11 cellular contexts compared by ENCODE assay signal in the genomic region with DNA sequence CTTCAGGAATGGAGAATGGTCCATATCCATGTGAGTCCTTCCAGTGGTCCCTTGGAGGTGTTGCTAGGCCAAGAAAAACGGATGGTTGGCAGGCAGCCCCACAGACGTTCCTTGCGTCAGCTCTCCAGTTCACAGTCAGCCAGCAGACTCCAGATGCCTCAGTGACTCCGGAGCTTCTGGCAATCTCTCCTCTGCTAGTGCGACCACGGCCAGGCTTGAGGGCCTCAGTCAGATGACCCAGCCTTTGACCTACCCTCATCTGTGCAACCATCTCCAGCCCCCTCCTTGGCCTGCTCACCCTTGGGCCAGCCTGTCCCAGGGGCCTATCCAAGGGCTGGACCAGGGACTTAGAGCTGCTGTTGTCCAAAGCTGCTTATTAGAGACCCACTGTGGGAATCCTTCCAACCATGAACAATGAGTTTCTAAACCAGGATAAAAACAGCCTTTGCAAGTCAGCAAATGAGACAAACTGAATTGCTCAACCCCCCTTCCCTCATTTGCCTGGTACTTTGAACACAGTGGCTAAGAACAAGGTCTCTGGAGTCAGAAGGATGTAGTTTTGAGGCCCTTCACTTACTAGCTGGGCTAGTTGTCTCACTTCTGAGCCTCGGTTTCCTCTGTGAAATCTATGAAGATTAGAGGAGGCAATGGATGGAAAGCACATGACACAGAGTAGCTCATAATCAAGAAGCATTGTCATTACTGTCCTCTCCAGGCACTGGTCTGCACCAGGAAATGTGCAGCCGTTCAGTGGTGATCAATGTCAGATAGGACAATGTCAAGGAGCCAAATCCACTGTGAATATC. TPM values are rescaled to one million over a fixed set of nuclear protein-coding genes. Genes with fewer than 3 reads are reported as not detected.
A peak's percentile ranks its signal among the peaks of the same experiment; 100 is the strongest.
DNase-seq lines count a peak whose midpoint lies in the region; ATAC-seq and TF ChIP-seq lines count a peak whose summit lies in the region.
"Had no signal": no experiment of that assay in that cellular context is flagged by ENCODE, and none has a peak within 500 bp of the region (broad histone marks: within the 10 kb centered on the region; RNA-seq: fewer than 3 reads in every experiment).

No MANE protein-coding gene starts in this region.

- ATAC-seq in left cardiac atrium (peak; percentile 89 to 92), HG02884 (IDR thresholded peaks at IDR 0.05; ENCODE audit: unreplicated experiment) (no peak)

- POLR2A ChIA-PET in MCF 10A (lab: Yijun Ruan, JAX): interaction anchor here (0.6 to 1.2 kb wide), 2 partner anchors 19 to 399 kb away, joined by 3 to 4 read pairs; no protein-coding TSS in a partner anchor

- TF ChIP-seq CTCF in osteocyte (IDR thresholded peaks at IDR 0.05) (no peak), MCF 10A (IDR thresholded peaks at IDR 0.05; ENCODE audit: unreplicated experiment) (no peak)

- H3K27ac Mint-ChIP-seq in osteocyte (ENCODE audit: unreplicated experiment) (no peak overlapping the region), MCF 10A (ENCODE audit: low read depth, unreplicated experiment) (no peak overlapping the region)
- H3K27ac Mint-ChIP-seq: activated CD4-positive, alpha-beta memory T cell treated with anti-CD3 and anti-CD28 coated beads for 36 hours had no signal

- H3K4me1 Mint-ChIP-seq in osteocyte (ENCODE audit: unreplicated experiment): no peaks in the 10 kb centered on the region
- H3K4me1 Mint-ChIP-seq in MCF 10A (ENCODE audit: insufficient read depth, unreplicated experiment): no peaks in the 10 kb centered on the region

- H3K4me3 Mint-ChIP-seq in osteocyte (ENCODE audit: unreplicated experiment) (no peak overlapping the region), MCF 10A (ENCODE audit: unreplicated experiment) (no peak overlapping the region)
- H3K4me3 Mint-ChIP-seq: activated CD4-positive, alpha-beta memory T cell treated with anti-CD3 and anti-CD28 coated beads for 36 hours had no signal

- DNase-seq in AG08395 (ENCODE audit: low spot score) (peak; percentile 52), anterior cingulate cortex (lab: John Stamatoyannopoulos, UW) (peak in 51 of 58 donors; percentile 16 to 91 (median 68)), left cardiac atrium (peak; percentile 84), osteocyte (ENCODE audit: extremely low spot score, unreplicated experiment) (peak; percentile 56), ACHN (no peak), MCF 10A (ENCODE audit: unreplicated experiment) (no peak)
- no peak for DNase-seq in central memory CD4-positive, alpha-beta T cell
- DNase-seq: activated CD4-positive, alpha-beta memory T cell treated with anti-CD3 and anti-CD28 coated beads for 36 hours; AML-193; NCI-H1417 had no signal

- no TSS peak for BruUV-seq in MCF 10A (replicated peaks; lab: Mats Ljungman, UMichigan)

- H3K36me3 Mint-ChIP-seq in osteocyte (ENCODE audit: unreplicated experiment) (peaks cover 33% of the 10 kb centered on the region), MCF 10A (ENCODE audit: insufficient read depth, unreplicated experiment) (peaks cover 45% of the 10 kb centered on the region)

- H3K27me3 Mint-ChIP-seq in osteocyte (ENCODE audit: unreplicated experiment) (peaks cover 6% of the 10 kb centered on the region), MCF 10A (ENCODE audit: insufficient read depth, unreplicated experiment) (no peaks in the 10 kb centered on the region)
- H3K27me3 Mint-ChIP-seq: activated CD4-positive, alpha-beta memory T cell treated with anti-CD3 and anti-CD28 coated beads for 36 hours had no signal

- peaks cover 5% of the 10 kb centered on the region for H3K9me3 Mint-ChIP-seq in osteocyte (ENCODE audit: unreplicated experiment)
- H3K9me3 Mint-ChIP-seq in MCF 10A (ENCODE audit: unreplicated experiment): no peaks in the 10 kb centered on the region

- intact Hi-C loops in left cardiac atrium (cut with DNase I) (no loop called here), MCF 10A (cut with micrococcal nuclease) (no loop called here)

- in situ Hi-C loops in ACHN (cut with HindIII; ENCODE audit: low pct_ligation_motif_present, low pct_unique_long_range_greater_than_20kb, low sequenced_read_pairs): no loop called here

- CTCF ChIA-PET in MCF 10A (lab: Yijun Ruan, JAX): interaction anchor here (0.7 to 1.1 kb wide), 2 partner anchors 100 to 226 kb away, joined by 4 to 5 read pairs; no protein-coding TSS in a partner anchor

RNA-seq across cellular contexts. Expression of gene ANP32A, which starts 44.8 kb away (rescaled TPM):
- total RNA-seq in left cardiac atrium (100 to 1,000 TPM; 106 to 118 TPM), osteocyte (155 and 159 TPM in 2 replicates), MCF 10A (2022) (150 and 159 TPM in 2 replicates)

Comparison
In these comparisons a context has a peak if more than half of its experiments do, and no peak if none do; other contexts are left out.
1. DNase-seq: peak in AG08395 (single experiment), anterior cingulate cortex (51 of 58), left cardiac atrium (single experiment) and osteocyte (single experiment); none in ACHN (single experiment), MCF 10A (single experiment) and central memory CD4-positive, alpha-beta T cell (single experiment).